ENCODE assay signal across 21 cellular contexts in the genomic region with DNA sequence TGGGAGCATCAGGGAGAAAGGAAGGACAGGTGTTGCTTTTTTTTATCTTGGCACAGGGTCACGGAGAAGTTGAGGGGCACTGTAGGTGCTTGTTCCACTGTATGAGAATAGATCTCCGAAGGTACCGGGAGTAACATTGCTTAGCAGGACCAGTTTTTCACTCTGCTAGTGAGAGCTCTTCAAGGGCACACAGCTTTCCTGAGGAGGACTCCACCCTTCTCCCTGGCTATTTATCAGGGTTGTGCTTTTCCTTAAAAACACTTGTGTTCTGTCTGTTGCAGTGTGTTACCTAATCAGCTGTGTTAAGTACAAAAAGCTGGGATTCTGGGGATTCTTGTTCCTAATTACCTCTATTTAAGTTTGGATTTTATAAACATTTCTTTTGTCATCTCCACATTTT.
"Had no signal": no experiment of that assay in that cellular context is flagged by ENCODE, and none has a peak within 500 bp of the region (broad histone marks: within the 10 kb centered on the region; RNA-seq: fewer than 3 reads in every experiment).

No MANE protein-coding gene starts in this region.

- H3K4me3 ChIP-seq: adrenal gland, left ventricle myocardium inferior, pancreas, smooth muscle cell, thoracic aorta, vagina had no signal

- H3K4me2 ChIP-seq: smooth muscle cell had no signal

- H3K27ac ChIP-seq: adrenal gland, epithelial cell of prostate, left ventricle myocardium inferior, pancreas, thoracic aorta, vagina had no signal

- DNase-seq: activated CD4-positive, alpha-beta T cell treated with anti-CD3 and anti-CD28 coated beads for 36 hours; activated CD4-positive, alpha-beta T cell treated with anti-CD3 and anti-CD28 coated beads, Interleukin-2, amount 50 U/mL, for 48 hours; activated gamma-delta T cell treated with Interleukin-2 at 50 U/mL for 16 hours; adrenal gland; endodermal cell; kidney; left ventricle myocardium inferior; naive thymus-derived CD4-positive, alpha-beta T cell; pancreas; stimulated activated CD4-positive, alpha-beta T cell treated with anti-CD3 and anti-CD28 coated beads, Interleukin-4, amount 100 ng/mL, for 4 hours; SW 1271; T-helper 2 cell had no signal

- ATAC-seq: activated CD4-positive, alpha-beta T cell treated with anti-CD3 and anti-CD28 coated beads for 36 hours; activated naive CD4-positive, alpha-beta T cell treated with anti-CD3 and anti-CD28 coated beads, Interleukin-2, amount 50 U/mL, for 72 hours; naive thymus-derived CD4-positive, alpha-beta T cell; sciatic nerve; stimulated activated memory B cell treated with anti-CD40 and anti-IgM and Interleukin-4, amounts not matched to agents 10 μg/mL and 1 μg/mL and 100 μg/mL, for 72 hours had no signal

- H3K27me3 ChIP-seq: adrenal gland, pancreas, vagina had no signal

- H3K36me3 ChIP-seq: adrenal gland, thoracic aorta had no signal

- H3K9me3 ChIP-seq: adrenal gland, left ventricle myocardium inferior, pancreas, thoracic aorta, vagina had no signal

- FAIRE-seq: bronchial epithelial cell, frontal cortex, kidney, pancreas had no signal
